In genomic region chr3:189297957-189298356, GRCh38 we compare ENCODE assay signal across 22 cellular contexts.
"Had no signal": no experiment of that assay in that cellular context is flagged by ENCODE, and none has a peak within 500 bp of the region (broad histone marks: within the 10 kb centered on the region; RNA-seq: fewer than 3 reads in every experiment).

No MANE protein-coding gene starts in this region.

- H3K4me1 Mint-ChIP-seq: immature natural killer cell; naive B cell; stimulated activated naive B cell treated with anti-CD40 and anti-IgM and Interleukin-4, amounts not matched to agents 10 μg/mL and 1 μg/mL and 100 μg/mL, for 72 hours had no signal

- H3K27ac Mint-ChIP-seq: endodermal cell; immature natural killer cell; naive B cell; nephron; stimulated activated naive CD8-positive, alpha-beta T cell treated with anti-CD3 and anti-CD28 coated beads, Interleukin-15, amount 100 ng/mL, for 72 hours had no signal

- DNase-seq: colonic mucosa; dermis blood vessel endothelial cell; endodermal cell; foreskin fibroblast; immature natural killer cell; kidney; left cardiac atrium; left ventricle myocardium superior; mesendoderm; naive B cell; occipital lobe; right lobe of liver; stimulated activated naive B cell treated with anti-CD40 and anti-IgM and Interleukin-4, amounts not matched to agents 10 μg/mL and 1 μg/mL and 100 μg/mL, for 72 hours; testis; upper lobe of right lung had no signal

- H3K27ac ChIP-seq: colonic mucosa, parathyroid adenoma, prostate gland, right lobe of liver, testis, tibial nerve, upper lobe of right lung, vagina had no signal

- H3K4me1 ChIP-seq: colonic mucosa, parathyroid adenoma, prostate gland, right lobe of liver, testis, tibial nerve, upper lobe of right lung, vagina had no signal

- H3K9me3 Mint-ChIP-seq: endodermal cell; immature natural killer cell; nephron; stimulated activated naive CD8-positive, alpha-beta T cell treated with anti-CD3 and anti-CD28 coated beads, Interleukin-15, amount 100 ng/mL, for 72 hours had no signal

- H3K27me3 ChIP-seq: colonic mucosa, right lobe of liver, testis, tibial nerve, upper lobe of right lung, vagina had no signal

- H3K36me3 Mint-ChIP-seq: naive B cell; stimulated activated naive B cell treated with anti-CD40 and anti-IgM and Interleukin-4, amounts not matched to agents 10 μg/mL and 1 μg/mL and 100 μg/mL, for 72 hours had no signal

- ATAC-seq: left cardiac atrium; left ventricle myocardium superior; right lobe of liver; stimulated activated naive B cell treated with anti-CD40 and anti-IgM and Interleukin-4, amounts not matched to agents 10 μg/mL and 1 μg/mL and 100 μg/mL, for 72 hours; upper lobe of right lung had no signal

- H3K9me3 ChIP-seq: colonic mucosa, prostate gland, right lobe of liver, testis, tibial nerve, upper lobe of right lung, vagina had no signal

- H3K27me3 Mint-ChIP-seq: stimulated activated naive CD8-positive, alpha-beta T cell treated with anti-CD3 and anti-CD28 coated beads, Interleukin-15, amount 100 ng/mL, for 72 hours had no signal

- H3K36me3 ChIP-seq: colonic mucosa, prostate gland, right lobe of liver, tibial nerve, upper lobe of right lung, vagina had no signal

- H3K4me3 ChIP-seq: colonic mucosa, lung, prostate gland, right lobe of liver, testis, tibial nerve, upper lobe of right lung, vagina had no signal

- H3K4me3 Mint-ChIP-seq: endodermal cell; immature natural killer cell; naive B cell; nephron; stimulated activated naive B cell treated with anti-CD40 and anti-IgM and Interleukin-4, amounts not matched to agents 10 μg/mL and 1 μg/mL and 100 μg/mL, for 72 hours; stimulated activated naive CD8-positive, alpha-beta T cell treated with anti-CD3 and anti-CD28 coated beads, Interleukin-15, amount 100 ng/mL, for 72 hours had no signal
